ENCODE assay signal across 25 cellular contexts in genomic region chr5:172907657-172908056, GRCh38. TPM values are rescaled to one million over a fixed set of nuclear protein-coding genes. Genes with fewer than 3 reads are reported as not detected.
A peak's percentile ranks its signal among the peaks of the same experiment; 100 is the strongest.
DNase-seq lines count a peak whose midpoint lies in the region; ATAC-seq, FAIRE-seq and TF ChIP-seq lines count a peak whose summit lies in the region.
"Had no signal": no experiment of that assay in that cellular context is flagged by ENCODE, and none has a peak within 500 bp of the region (broad histone marks: within the 10 kb centered on the region; RNA-seq: fewer than 3 reads in every experiment).

No MANE protein-coding gene starts in this region.

- in situ Hi-C loops in IMR-90 (cut with MboI; ENCODE audit: low sequenced_read_pairs) = loop anchor here (10.0 kb wide), 1 partner anchor 133 kb away; the partner anchor contains the start of gene DUSP1
- in situ Hi-C loops in transverse colon (cut with MboI; ENCODE audit: low pct_ligation_motif_present in 1 of 4, low pct_unique_long_range_greater_than_20kb in 1 of 4, low sequenced_read_pairs in 3 of 4) = loop anchor here in 1 of 4 donors (10.0 kb wide), 1 partner anchor 53 kb away; no protein-coding TSS in a partner anchor

- H2BK15ac ChIP-seq in IMR-90 (ENCODE audit: low read depth, low read length) (peak overlapping the region; percentile 52; the same call in 2 of the 3 replicates), H9 (ENCODE audit: low read depth, low read length) (no peak overlapping the region)

- intact Hi-C loops in IMR-90 (cut with micrococcal nuclease) (loop anchor here (10.0 kb wide), 1 partner anchor 193 kb away; no protein-coding TSS in a partner anchor), transverse colon (cut with DNase I; ENCODE audit: low total_unique reads) (no loop called here)

- no peak overlapping the region for H2BK12ac ChIP-seq in H9 (ENCODE audit: insufficient read length, low read depth, low read length)

- H4K8ac ChIP-seq in IMR-90 (ENCODE audit: low read depth in 2 of 2, low read length in 2 of 2) (peak overlapping the region in 1 of 2 experiments; percentile 30; a peak in 1 of 4 replicates), H9 (replicated peaks; ENCODE audit: insufficient read length, low read depth, low read length) (no peak overlapping the region)

- TF ChIP-seq CTCF in IMR-90 (conservative IDR thresholded peaks at IDR 0.05; ENCODE audit: low read depth, low read length) (no peak), chondrocyte (IDR thresholded peaks at IDR 0.05) (no peak), neutrophil (IDR thresholded peaks at IDR 0.05) (no peak), transverse colon (IDR thresholded peaks at IDR 0.05) (no peak), D721Med (IDR thresholded peaks at IDR 0.05; ENCODE audit: insufficient read depth, missing control alignments) (no peak), H9 (conservative IDR thresholded peaks at IDR 0.05) (no peak)

- no peak overlapping the region for H3K4me3 ChIP-seq in IMR-90 (ENCODE audit: insufficient read depth, low read depth, low read length)
- H3K4me3 ChIP-seq in neutrophil (ENCODE audit: low read depth in 1 of 2, low read length in 1 of 2) = no peak overlapping the region
- H3K4me3 ChIP-seq in transverse colon = no peak overlapping the region
- H3K4me3 ChIP-seq: suprapubic skin had no signal

- no peak for ATAC-seq in IMR-90 (ENCODE audit: low read depth)
- ATAC-seq in activated T-cell treated with anti-CD3 and anti-CD28 coated beads, Interleukin-2, amount 50 U/mL, for 72 hours (replicated peaks in 1 of 2) = no peak
- ATAC-seq in GM18505 (IDR thresholded peaks at IDR 0.05; ENCODE audit: unreplicated experiment) = no peak
- ATAC-seq: foreskin keratinocyte; HCT116; left colon; natural killer cell treated with Interleukin-12 subunit alpha and Interleukin-12 subunit beta and Interleukin-15 and Interleukin-18, amount 100 ng/mL, for 72 hours; PC-3 had no signal

- H3K27ac Mint-ChIP-seq in chondrocyte (ENCODE audit: unreplicated experiment) (peak overlapping the region; percentile 22), H9 (0 out of 7 replicates have a peak overlapping the region, but pooled peaks of 1 of the 3 experiments have one; percentile 81)
- no peak overlapping the region for H3K27ac Mint-ChIP-seq in activated T-cell treated with anti-CD3 and anti-CD28 coated beads, Interleukin-2, amount 50 U/mL, for 72 hours
- H3K27ac Mint-ChIP-seq: activated B cell treated with CpG ODN at 0.5 μM for 24 hours; activated CD4-positive, alpha-beta memory T cell treated with anti-CD3 and anti-CD28 coated beads for 36 hours; activated naive CD8-positive, alpha-beta T cell treated with anti-CD3 and anti-CD28 coated beads, Interleukin-2, amount 10 ng/mL, durations not matched to agents 7 days and 5 days; natural killer cell treated with Interleukin-12 subunit alpha and Interleukin-12 subunit beta and Interleukin-15 and Interleukin-18, amount 100 ng/mL, for 72 hours had no signal

- peaks cover 9% of the 10 kb centered on the region; the same call in 1 of the 2 replicates for H4K20me1 ChIP-seq in IMR-90 (ENCODE audit: insufficient read depth, low read length)
- H4K20me1 ChIP-seq in H9 (ENCODE audit: control insufficient read depth, insufficient read depth, insufficient read length) = no peaks in the 10 kb centered on the region

- H3K27ac ChIP-seq in IMR-90 (ENCODE audit: insufficient read depth, low read length) (peak overlapping the region; percentile 33), neutrophil (peak overlapping the region; percentile 23), transverse colon (peak overlapping the region; percentile 87 to 95 (median 94)), H9 (ENCODE audit: insufficient read length, low read depth, low read length) (no peak overlapping the region)
- H3K27ac ChIP-seq: foreskin keratinocyte, suprapubic skin had no signal

- no peaks in the 10 kb centered on the region for H3K9me3 Mint-ChIP-seq in chondrocyte (ENCODE audit: low read depth)
- no peaks in the 10 kb centered on the region for H3K9me3 Mint-ChIP-seq in activated T-cell treated with anti-CD3 and anti-CD28 coated beads, Interleukin-2, amount 50 U/mL, for 72 hours
- H3K9me3 Mint-ChIP-seq in H9 = no peaks in the 10 kb centered on the region; a peak in 1 of 5 replicates
- H3K9me3 Mint-ChIP-seq: activated B cell treated with CpG ODN at 0.5 μM for 24 hours; activated CD4-positive, alpha-beta memory T cell treated with anti-CD3 and anti-CD28 coated beads for 36 hours; activated naive CD8-positive, alpha-beta T cell treated with anti-CD3 and anti-CD28 coated beads, Interleukin-2, amount 10 ng/mL, durations not matched to agents 7 days and 5 days; CD4-positive, CD25-positive, alpha-beta regulatory T cell; natural killer cell treated with Interleukin-12 subunit alpha and Interleukin-12 subunit beta and Interleukin-15 and Interleukin-18, amount 100 ng/mL, for 72 hours had no signal

- H3K23ac ChIP-seq in IMR-90 (ENCODE audit: low read depth, low read length) (peak overlapping the region; percentile 52; the same call in 1 of the 2 replicates), H9 (ENCODE audit: insufficient read length, low read depth, low read length) (no peak overlapping the region)

- CTCF ChIA-PET in IMR-90 (lab: Yijun Ruan, JAX) = no interaction called here

- no peak overlapping the region for H3K14ac ChIP-seq in IMR-90 (replicated peaks; ENCODE audit: low read depth, low read length)
- H3K14ac ChIP-seq in H9 (ENCODE audit: insufficient read depth, low read length) = no peak overlapping the region

- no peak overlapping the region for H3K18ac ChIP-seq in IMR-90 (ENCODE audit: low read depth, low read length)
- H3K18ac ChIP-seq in H9 (ENCODE audit: insufficient read length, low read depth, low read length) = no peak overlapping the region

- H3K23me2 ChIP-seq in H9 (ENCODE audit: insufficient read length, low read depth, low read length, poor library complexity, severe bottlenecking) = no peaks in the 10 kb centered on the region

- BruUV-seq in IMR-90 (replicated peaks; lab: Mats Ljungman, UMichigan) = no TSS peak

- no peak for TF ChIP-seq RAD21 in IMR-90 (IDR thresholded peaks at IDR 0.05; ENCODE audit: low read length)

- H2BK120ac ChIP-seq in IMR-90 (ENCODE audit: low read depth, low read length) = peak overlapping the region; percentile 35
- no peak overlapping the region for H2BK120ac ChIP-seq in H9 (ENCODE audit: low read depth, low read length, poor library complexity, severe bottlenecking)

- peak overlapping the region; percentile 55 for H4K91ac ChIP-seq in IMR-90 (ENCODE audit: insufficient read depth, low read depth, low read length)
- H4K91ac ChIP-seq in H9 (ENCODE audit: insufficient read length, low read depth, low read length) = no peak overlapping the region

- DNase-seq in IMR-90 (no peak), chondrocyte (ENCODE audit: low spot score) (no peak), transverse colon (no peak), D721Med (ENCODE audit: insufficient read length, low spot score) (no peak), H9 (no peak)
- DNase-seq in activated T-cell treated with anti-CD3 and anti-CD28 coated beads, Interleukin-2, amount 50 U/mL, for 72 hours = no peak
- DNase-seq: activated B cell treated with CpG ODN at 0.5 μM for 24 hours; activated CD4-positive, alpha-beta memory T cell treated with anti-CD3 and anti-CD28 coated beads for 36 hours; activated effector memory CD4-positive, alpha-beta T cell treated with anti-CD3 and anti-CD28 coated beads, Interleukin-2, amount 50 U/mL, for 16 hours; activated naive CD8-positive, alpha-beta T cell treated with anti-CD3 and anti-CD28 coated beads, Interleukin-2, amount 10 ng/mL, durations not matched to agents 7 days and 5 days; CD4-positive, CD25-positive, alpha-beta regulatory T cell; effector CD8-positive, alpha-beta T cell; foreskin keratinocyte; left colon; NCI-H1092 treated with DMSO at 0.1 percent for 48 hours; NCI-H1930; PC-3; SHP77 treated with DMSO at 0.1 percent for 48 hours; T-helper 9 cell had no signal

- H3K9me3 ChIP-seq in IMR-90 (ENCODE audit: control insufficient read depth, insufficient read depth, low read length) (no peaks in the 10 kb centered on the region), neutrophil (no peaks in the 10 kb centered on the region), transverse colon (no peaks in the 10 kb centered on the region), H9 (ENCODE audit: control insufficient read depth, low read depth, low read length) (no peaks in the 10 kb centered on the region)
- H3K9me3 ChIP-seq: suprapubic skin had no signal

- no peak overlapping the region for H3K56ac ChIP-seq in IMR-90 (ENCODE audit: extremely low read depth, insufficient read depth, low read length)
- H3K56ac ChIP-seq in H9 (ENCODE audit: insufficient read length, low read depth, low read length) = no peak overlapping the region

- H3K36me3 ChIP-seq in IMR-90 (ENCODE audit: control insufficient read depth, insufficient read depth, low read length) (0 out of 2 replicates have a peak, but pooled peaks cover 2% of the 10 kb centered on the region), neutrophil (peaks cover 15% of the 10 kb centered on the region), transverse colon (no peaks in the 10 kb centered on the region)
- H3K36me3 ChIP-seq: suprapubic skin had no signal

- H3T11ph ChIP-seq in H9 (ENCODE audit: low read length) = no peak overlapping the region

- TF ChIP-seq POLR2A in IMR-90 (IDR thresholded peaks at IDR 0.05; ENCODE audit: low read depth, low read length) (no peak), transverse colon (IDR thresholded peaks at IDR 0.05) (no peak), GM18505 (IDR thresholded peaks at IDR 0.05; ENCODE audit: borderline replicate concordance, extremely low read depth, insufficient read depth, insufficient read length) (no peak)

- no peak overlapping the region for H3K4me2 ChIP-seq in IMR-90 (ENCODE audit: low read depth, low read length)
- H3K4me2 ChIP-seq in H9 (ENCODE audit: insufficient read depth, insufficient read length, low read length) = no peak overlapping the region

- peaks cover 4% of the 10 kb centered on the region for H3K36me3 Mint-ChIP-seq in chondrocyte (ENCODE audit: low read depth)
- H3K36me3 Mint-ChIP-seq in activated T-cell treated with anti-CD3 and anti-CD28 coated beads, Interleukin-2, amount 50 U/mL, for 72 hours (ENCODE audit: insufficient read depth in 2 of 2) = peaks cover 0 to 1% of the 10 kb centered on the region in 2 donors
- H3K36me3 Mint-ChIP-seq in H9 (ENCODE audit: insufficient read depth in 1 of 3, low read depth in 3 of 3) = peaks cover 12 to 26% (median 21%) of the 10 kb centered on the region in 3 experiments; a peak in 6 of 7 replicates
- H3K36me3 Mint-ChIP-seq: natural killer cell treated with Interleukin-12 subunit alpha and Interleukin-12 subunit beta and Interleukin-15 and Interleukin-18, amount 100 ng/mL, for 72 hours had no signal

- H2AK5ac ChIP-seq in IMR-90 (ENCODE audit: low read depth, low read length) = peak overlapping the region; percentile 88
- no peak overlapping the region for H2AK5ac ChIP-seq in H9 (ENCODE audit: insufficient read length, low read length)

- dilution Hi-C loops in IMR-90 (cut with HindIII; ENCODE audit: low sequenced_read_pairs, unreplicated experiment) = no loop called here

- H3K27me3 ChIP-seq in IMR-90 (ENCODE audit: control insufficient read depth, insufficient read depth, low read length) (no peaks in the 10 kb centered on the region), neutrophil (no peaks in the 10 kb centered on the region), transverse colon (no peaks in the 10 kb centered on the region), H9 (ENCODE audit: insufficient read depth, low read length) (no peaks in the 10 kb centered on the region)
- H3K27me3 ChIP-seq: foreskin keratinocyte, suprapubic skin had no signal

- H4K5ac ChIP-seq in IMR-90 (ENCODE audit: low read depth, low read length) (peak overlapping the region; percentile 35; the same call in 1 of the 2 replicates), H9 (ENCODE audit: insufficient read length, low read depth, low read length) (no peak overlapping the region)

- H3K27me3 Mint-ChIP-seq in chondrocyte (ENCODE audit: low read depth) (no peaks in the 10 kb centered on the region), H9 (ENCODE audit: low read depth) (no peaks in the 10 kb centered on the region)
- no peaks in the 10 kb centered on the region for H3K27me3 Mint-ChIP-seq in activated T-cell treated with anti-CD3 and anti-CD28 coated beads, Interleukin-2, amount 50 U/mL, for 72 hours (ENCODE audit: low read depth)
- H3K27me3 Mint-ChIP-seq: activated B cell treated with CpG ODN at 0.5 μM for 24 hours; activated CD4-positive, alpha-beta memory T cell treated with anti-CD3 and anti-CD28 coated beads for 36 hours; activated naive CD8-positive, alpha-beta T cell treated with anti-CD3 and anti-CD28 coated beads, Interleukin-2, amount 10 ng/mL, durations not matched to agents 7 days and 5 days; CD4-positive, CD25-positive, alpha-beta regulatory T cell; natural killer cell treated with Interleukin-12 subunit alpha and Interleukin-12 subunit beta and Interleukin-15 and Interleukin-18, amount 100 ng/mL, for 72 hours had no signal

- no peak overlapping the region for H3K9ac ChIP-seq in IMR-90 (ENCODE audit: low read depth, low read length)
- no peak overlapping the region for H3K9ac ChIP-seq in H9 (ENCODE audit: extremely low read depth, insufficient read length, low read length)

- peak overlapping the region; percentile 52 for H3K4ac ChIP-seq in IMR-90 (ENCODE audit: low read depth, low read length)
- H3K4ac ChIP-seq in H9 (ENCODE audit: low read depth, low read length) = no peak overlapping the region

- FAIRE-seq in D721Med (lab: Jason Lieb, UNC) = no peak

- H3K79me1 ChIP-seq in IMR-90 (ENCODE audit: low read depth in 1 of 2, low read length in 2 of 2) = peaks cover 26 to 65% of the 10 kb centered on the region in 2 experiments; a peak in 3 of 4 replicates
- no peaks in the 10 kb centered on the region for H3K79me1 ChIP-seq in H9 (ENCODE audit: insufficient read depth, low read depth, low read length, poor library complexity, severe bottlenecking)

- H2AFZ ChIP-seq in IMR-90 (replicated peaks; ENCODE audit: low read length, poor library complexity) = no peak overlapping the region
- H2AFZ ChIP-seq in H9 (ENCODE audit: low read length) = no peak overlapping the region

- peaks cover 37% of the 10 kb centered on the region for H3K9me1 ChIP-seq in IMR-90 (ENCODE audit: insufficient read depth, low read length)

- POLR2A ChIA-PET in IMR-90 (lab: Charles Lee; ENCODE audit: unreplicated experiment) = interaction anchor here (1.7 kb wide), 1 partner anchor 136 kb away, joined by 4 read pairs; no protein-coding TSS in a partner anchor

- H3K4me1 ChIP-seq in IMR-90 (ENCODE audit: control insufficient read depth, insufficient read depth, low read length) (peaks cover 53% of the 10 kb centered on the region), neutrophil (ENCODE audit: control insufficient read depth in 1 of 2, insufficient read depth in 1 of 2, low read depth in 1 of 2, low read length in 1 of 2) (peaks cover 3 to 14% of the 10 kb centered on the region in 2 experiments), transverse colon (peaks cover 31 to 51% (median 34%) of the 10 kb centered on the region in 4 donors), H9 (ENCODE audit: insufficient read depth, low read length) (peaks cover 7% of the 10 kb centered on the region; the same call in 1 of the 2 replicates)

- no peaks in the 10 kb centered on the region for H3K79me2 ChIP-seq in H9 (ENCODE audit: insufficient read depth, low read length)

- H2BK5ac ChIP-seq in IMR-90 (ENCODE audit: low read depth, low read length, poor library complexity, severe bottlenecking) = peak overlapping the region; percentile 39
- H2BK5ac ChIP-seq in H9 (ENCODE audit: insufficient read length, low read length) = no peak overlapping the region

- no peak overlapping the region for H2AK9ac ChIP-seq in IMR-90 (replicated peaks; ENCODE audit: low read depth, low read length, poor library complexity)

- peaks cover 76% of the 10 kb centered on the region for H3K4me1 Mint-ChIP-seq in chondrocyte (ENCODE audit: low read depth)
- peaks cover 6% of the 10 kb centered on the region for H3K4me1 Mint-ChIP-seq in activated T-cell treated with anti-CD3 and anti-CD28 coated beads, Interleukin-2, amount 50 U/mL, for 72 hours (ENCODE audit: low read depth)
- peaks cover 10 to 29% of the 10 kb centered on the region in 2 experiments; a peak in 3 of 4 replicates for H3K4me1 Mint-ChIP-seq in H9
- H3K4me1 Mint-ChIP-seq: activated naive CD8-positive, alpha-beta T cell treated with anti-CD3 and anti-CD28 coated beads, Interleukin-2, amount 10 ng/mL, durations not matched to agents 7 days and 5 days; CD4-positive, CD25-positive, alpha-beta regulatory T cell had no signal

- no peak for TF ChIP-seq EP300 in transverse colon (IDR thresholded peaks at IDR 0.05; ENCODE audit: low read depth)

- no CpG with 5 or more reads among the region's 4 CpGs for WGBS in IMR-90 (ENCODE audit: extremely low coverage in 2 of 2, insufficient read length in 1 of 2), 2 experiments
- WGBS in transverse colon (ENCODE audit: low coverage in 1 of 2), 2 donors = 96% methylated on average over 4 of the region's 4 CpGs; no CpG with 5 or more reads in 1 of the 2 donors
- no CpG with 5 or more reads among the region's 4 CpGs for WGBS in H9 (ENCODE audit: extremely low coverage, insufficient read length, low lambda C conversion rate)

- H3K4me3 Mint-ChIP-seq in chondrocyte (ENCODE audit: unreplicated experiment) (no peak overlapping the region), H9 (no peak overlapping the region)
- no peak overlapping the region for H3K4me3 Mint-ChIP-seq in activated T-cell treated with anti-CD3 and anti-CD28 coated beads, Interleukin-2, amount 50 U/mL, for 72 hours
- H3K4me3 Mint-ChIP-seq: activated B cell treated with CpG ODN at 0.5 μM for 24 hours; activated CD4-positive, alpha-beta memory T cell treated with anti-CD3 and anti-CD28 coated beads for 36 hours; activated naive CD8-positive, alpha-beta T cell treated with anti-CD3 and anti-CD28 coated beads, Interleukin-2, amount 10 ng/mL, durations not matched to agents 7 days and 5 days; brain; CD4-positive, CD25-positive, alpha-beta regulatory T cell; natural killer cell treated with Interleukin-12 subunit alpha and Interleukin-12 subunit beta and Interleukin-15 and Interleukin-18, amount 100 ng/mL, for 72 hours had no signal

- H2BK20ac ChIP-seq in IMR-90 (ENCODE audit: low read depth, low read length) (peak overlapping the region; percentile 21; the same call in 1 of the 2 replicates), H9 (ENCODE audit: low read depth, low read length, poor library complexity, severe bottlenecking) (no peak overlapping the region)

RNA-seq across cellular contexts. Expression of gene RPL26L1, which starts 51.6 kb away (rescaled TPM):
- total RNA-seq in IMR-90 (2012; rRNA removed) (109 and 118 TPM in 2 replicates), chondrocyte (40.2 to 43.6 TPM (median 43.5 TPM) in 3 replicates), transverse colon (10 to 100 TPM in 2 of 4 donors, 1 to 10 TPM in 1, not detected in 1; 1.6 to 22.3 (median 19.5) TPM), H9 (2021) (53.6 and 57.5 TPM in 2 replicates)
- polyA plus RNA-seq in IMR-90 (2012; rRNA removed) = 134 and 140 TPM in 2 replicates
- 54.4 and 111 TPM in 2 replicates for polyA plus RNA-seq in IMR-90 (2012; cell fraction: cytosol; rRNA removed)
- 60.2 and 86.2 TPM in 2 replicates for polyA plus RNA-seq in IMR-90 (2012; cell fraction: nucleus; rRNA removed; ENCODE audit: low replicate concordance)
- 10 to 100 TPM; 33.6 to 34.6 TPM for total RNA-seq in activated T-cell treated with anti-CD3 and anti-CD28 coated beads, Interleukin-2, amount 50 U/mL, for 72 hours
